Comparison of ENCODE assay signal across 9 cellular contexts in the genomic region with DNA sequence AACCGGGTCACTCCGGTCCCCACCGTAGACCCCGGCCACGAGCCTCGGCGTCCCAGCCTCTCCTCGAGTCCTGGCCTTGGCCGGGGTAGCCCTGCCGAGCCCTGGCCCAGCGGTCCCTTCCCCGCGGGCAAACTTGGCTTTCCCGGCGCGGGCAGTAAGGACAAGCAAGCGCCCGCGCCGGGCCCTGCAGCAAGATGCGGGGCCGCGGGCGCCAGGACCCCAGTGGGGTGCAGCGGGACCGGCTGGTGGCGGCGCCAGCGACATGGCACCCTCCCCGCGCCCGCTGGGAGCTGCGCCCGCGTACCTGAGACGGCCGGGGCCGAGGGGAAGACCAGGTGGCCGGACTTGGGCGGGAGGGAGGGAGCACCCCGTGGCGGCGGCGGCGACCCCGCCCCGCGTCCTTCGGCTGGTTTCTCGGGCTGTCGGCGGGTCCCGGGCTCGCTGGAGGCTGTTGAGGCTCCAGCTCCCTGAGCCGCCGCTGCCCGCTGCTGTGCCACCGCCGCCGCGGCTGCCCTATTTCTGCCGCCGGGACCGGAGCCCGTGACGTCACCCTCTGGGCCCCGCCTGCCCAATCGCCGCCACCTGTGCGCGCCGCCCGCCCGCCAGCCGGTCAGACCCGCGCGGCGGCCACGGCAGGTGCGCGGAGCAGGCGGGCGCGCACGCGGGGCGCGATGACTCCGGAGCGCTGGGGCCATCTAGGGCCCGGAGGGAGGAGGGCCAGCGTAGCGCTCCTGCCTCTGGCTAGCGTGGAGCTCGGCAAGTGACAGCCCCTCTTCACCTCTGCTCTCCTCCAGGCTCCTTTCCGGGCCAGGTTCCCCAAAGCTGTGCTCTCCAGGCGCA. TPM values are rescaled to one million over a fixed set of nuclear protein-coding genes. Genes with fewer than 3 reads are reported as not detected.
DNase-seq lines count a peak whose midpoint lies in the region; ATAC-seq and TF ChIP-seq lines count a peak whose summit lies in the region.
"Had no signal": no experiment of that assay in that cellular context is flagged by ENCODE, and none has a peak within 500 bp of the region (broad histone marks: within the 10 kb centered on the region; RNA-seq: fewer than 3 reads in every experiment).

A gene (minus strand): TSS at position 521 of the 840 bp plus-strand sequence.

- no peak within 1 kb of the TSS for H3K9ac ChIP-seq in endodermal cell (ENCODE audit: extremely low read depth, low read length, poor library complexity, severe bottlenecking)

- H3K9me3 ChIP-seq in endodermal cell (ENCODE audit: control insufficient read depth, low read length), result no peaks in the 10 kb centered on the region

- no peaks in the 10 kb centered on the region for H3K9me3 Mint-ChIP-seq in activated CD4-positive, alpha-beta T cell treated with anti-CD3 and anti-CD28 coated beads for 36 hours (ENCODE audit: low read depth)
- no peaks in the 10 kb centered on the region for H3K9me3 Mint-ChIP-seq in endodermal cell
- H3K9me3 Mint-ChIP-seq in naive thymus-derived CD8-positive, alpha-beta T cell, result no peaks in the 10 kb centered on the region

- intact Hi-C loops in activated CD4-positive, alpha-beta T cell treated with anti-CD3 and anti-CD28 coated beads for 36 hours (cut with DNase I, micrococcal nuclease), result loop anchor here in 1 of 2 experiments (2.0 to 10.0 kb wide), 4 partner anchors 45 to 333 kb away; no protein-coding TSS in a partner anchor

- peaks cover 81% of the 10 kb centered on the region for H3K27me3 ChIP-seq in endodermal cell (ENCODE audit: control insufficient read depth, insufficient read depth, low read length, poor library complexity, severe bottlenecking)

- peak within 1 kb of the TSS; percentile 75 for H3K4me3 ChIP-seq in endodermal cell (ENCODE audit: low read length)

- H3K27me3 Mint-ChIP-seq in activated CD4-positive, alpha-beta T cell treated with anti-CD3 and anti-CD28 coated beads for 36 hours, result peaks cover 58% of the 10 kb centered on the region
- H3K27me3 Mint-ChIP-seq in endodermal cell (ENCODE audit: insufficient read depth), result peaks cover 72% of the 10 kb centered on the region
- H3K27me3 Mint-ChIP-seq in naive thymus-derived CD8-positive, alpha-beta T cell, result peaks cover 42 to 62% (median 51%) of the 10 kb centered on the region in 5 donors

- no peaks in the 10 kb centered on the region for H3K36me3 Mint-ChIP-seq in activated CD4-positive, alpha-beta T cell treated with anti-CD3 and anti-CD28 coated beads for 36 hours (ENCODE audit: low read depth)
- H3K36me3 Mint-ChIP-seq in endodermal cell (ENCODE audit: low read depth), result no peaks in the 10 kb centered on the region
- H3K36me3 Mint-ChIP-seq in naive thymus-derived CD8-positive, alpha-beta T cell, result peaks cover 0 to 2% (median 1%) of the 10 kb centered on the region in 3 donors

- H3K27ac Mint-ChIP-seq in activated CD4-positive, alpha-beta T cell treated with anti-CD3 and anti-CD28 coated beads for 36 hours, result no peak within 1 kb of the TSS
- no peak within 1 kb of the TSS for H3K27ac Mint-ChIP-seq in endodermal cell
- H3K27ac Mint-ChIP-seq in naive thymus-derived CD8-positive, alpha-beta T cell, result peak within 1 kb of the TSS in 2 of 10 donors; percentile 37 to 65

- no peak within 1 kb of the TSS for H3K27ac ChIP-seq in endodermal cell (ENCODE audit: low read depth, low read length)

- H3K4me1 Mint-ChIP-seq in activated CD4-positive, alpha-beta T cell treated with anti-CD3 and anti-CD28 coated beads for 36 hours, result peaks cover 9% of the 10 kb centered on the region
- H3K4me1 Mint-ChIP-seq in endodermal cell, result peaks cover 10% of the 10 kb centered on the region
- peaks cover 8 to 18% (median 16%) of the 10 kb centered on the region in 4 donors for H3K4me1 Mint-ChIP-seq in naive thymus-derived CD8-positive, alpha-beta T cell

- peak; percentile 59 for DNase-seq in activated CD4-positive, alpha-beta T cell treated with anti-CD3 and anti-CD28 coated beads for 36 hours
- no peak for DNase-seq in activated CD4-positive, alpha-beta T cell treated with anti-CD3 and anti-CD28 coated beads for 1 hour
- DNase-seq in T-helper 1 cell (peak in 3 of 5 donors; percentile 4 to 19 (median 17)), endodermal cell (peak; percentile 85)
- peak in 2 of 10 donors; percentile 9 to 18 for DNase-seq in naive thymus-derived CD8-positive, alpha-beta T cell

- H3K36me3 ChIP-seq in endodermal cell (ENCODE audit: control insufficient read depth, insufficient read depth, low read length), result no peaks in the 10 kb centered on the region

- ATAC-seq in activated CD4-positive, alpha-beta T cell treated with anti-CD3 and anti-CD28 coated beads for 36 hours, result peak; percentile 60
- peak; percentile 57 to 78 for ATAC-seq in naive thymus-derived CD8-positive, alpha-beta T cell
- ATAC-seq in HG02970 (IDR thresholded peaks at IDR 0.05; ENCODE audit: low FRiP score, unreplicated experiment), result no peak
- no peak for ATAC-seq in HG02610 (IDR thresholded peaks at IDR 0.05; ENCODE audit: unreplicated experiment)
- no peak for ATAC-seq in GM19035 (IDR thresholded peaks at IDR 0.05; ENCODE audit: unreplicated experiment)

- POLR2A ChIA-PET in activated CD4-positive, alpha-beta T cell treated with anti-CD3 and anti-CD28 coated beads for 36 hours (lab: Charles Lee), result no interaction called here
- POLR2A ChIA-PET in naive thymus-derived CD8-positive, alpha-beta T cell (lab: Charles Lee), result no interaction called here

- CTCF ChIA-PET in activated CD4-positive, alpha-beta T cell treated with anti-CD3 and anti-CD28 coated beads for 36 hours (lab: Charles Lee), result interaction anchor here (0.8 to 1.3 kb wide), 4 partner anchors 59 to 189 kb away, joined by 3 to 5 read pairs (median 4); no protein-coding TSS in a partner anchor

- 1% methylated on average over 20 to 98 of the region's 98 CpGs for WGBS in endodermal cell (ENCODE audit: insufficient coverage in 1 of 2, insufficient read length in 1 of 2), 2 experiments

- H3K4me3 Mint-ChIP-seq in activated CD4-positive, alpha-beta T cell treated with anti-CD3 and anti-CD28 coated beads for 36 hours, result peak within 1 kb of the TSS; percentile 49
- H3K4me3 Mint-ChIP-seq in endodermal cell, result peak within 1 kb of the TSS; percentile 52
- peak within 1 kb of the TSS; percentile 69 to 89 (median 82) for H3K4me3 Mint-ChIP-seq in naive thymus-derived CD8-positive, alpha-beta T cell

- peaks cover 3% of the 10 kb centered on the region for H3K4me1 ChIP-seq in endodermal cell (ENCODE audit: control insufficient read depth, insufficient read depth, low read length)

- TF ChIP-seq CTCF in endodermal cell (conservative IDR thresholded peaks at IDR 0.05), result peak; percentile 47

RNA-seq across cellular contexts. Expression of the gene that starts here (rescaled TPM):
- total RNA-seq in activated CD4-positive, alpha-beta T cell treated with anti-CD3 and anti-CD28 coated beads for 36 hours, result not detected
- total RNA-seq in endodermal cell, result 1 to 10 TPM; 4.4 to 5.5 TPM
- 1.2 TPM for polyA plus RNA-seq in endodermal cell (2013, experiment 1 of 2)
- 0.99 TPM for polyA plus RNA-seq in endodermal cell (2013, experiment 2 of 2)
- 1 to 10 TPM; 1.5 to 1.6 TPM for total RNA-seq in naive thymus-derived CD8-positive, alpha-beta T cell
- not detected for polyA plus RNA-seq in naive thymus-derived CD8-positive, alpha-beta T cell
- total RNA-seq: pulmonary artery endothelial cell had no signal

Comparison
In these comparisons a context has a peak if more than half of its experiments do, and no peak if none do; other contexts are left out.
1. Peak in DNase-seq and ATAC-seq in activated CD4-positive, alpha-beta T cell treated with anti-CD3 and anti-CD28 coated beads for 36 hours; RNA of the gene not detected or under 1 TPM.
2. ATAC-seq: peak in naive thymus-derived CD8-positive, alpha-beta T cell (2 of 2); none in HG02970 (single experiment), HG02610 (single experiment) and GM19035 (single experiment).
3. Peak in every context shown above with its lines, with median percentiles within 50 percentile points of each other: H3K4me3 Mint-ChIP-seq.